ENCODE assay signal across 11 cellular contexts in genomic region chr16:70696952-70697600, GRCh38. TPM values are rescaled to one million over a fixed set of nuclear protein-coding genes. Genes with fewer than 3 reads are reported as not detected.
DNase-seq lines count a peak whose midpoint lies in the region; ATAC-seq and TF ChIP-seq lines count a peak whose summit lies in the region.
"Had no signal": no experiment of that assay in that cellular context is flagged by ENCODE, and none has a peak within 500 bp of the region (broad histone marks: within the 10 kb centered on the region; RNA-seq: fewer than 3 reads in every experiment).

No MANE protein-coding gene starts in this region.

- DNase-seq in H4 (ENCODE audit: low spot score) (peak; percentile 65), RWPE1 (ENCODE audit: low spot score) (no peak), esophagus squamous epithelium (lab: John Stamatoyannopoulos, UW) (no peak), NOMO-1 (lab: John Stamatoyannopoulos, UW; ENCODE audit: unreplicated experiment in 2 of 2) (no peak), right lobe of liver (no peak)
- no peak for DNase-seq in activated CD4-positive, CD25-positive, alpha-beta regulatory T cell treated with anti-CD3 and anti-CD28 coated beads, Interleukin-2, amount 50 U/mL, for 72 hours
- DNase-seq: activated CD8-positive, alpha-beta memory T cell treated with anti-CD3 and anti-CD28 coated beads, Interleukin-2, amount 50 U/mL, for 4 hours; NCI-H774; stimulated activated CD4-positive, alpha-beta T cell treated with anti-CD3 and anti-CD28 coated beads, Interleukin-4, amount 100 ng/mL, for 24 hours had no signal

- H3K27me3 ChIP-seq in esophagus squamous epithelium (no peaks in the 10 kb centered on the region), skeletal muscle tissue (ENCODE audit: control insufficient read depth in 3 of 3, insufficient read depth in 3 of 3, low read length in 3 of 3) (no peaks in the 10 kb centered on the region), right lobe of liver (no peaks in the 10 kb centered on the region)

- H3K27ac ChIP-seq in RWPE1, result peak overlapping the region; percentile 100
- H3K27ac ChIP-seq in esophagus squamous epithelium, result peak overlapping the region; percentile 85 to 95 (median 87)
- H3K27ac ChIP-seq in skeletal muscle tissue (ENCODE audit: low read depth, low read length), result peak overlapping the region; percentile 96
- no peak overlapping the region for H3K27ac ChIP-seq in right lobe of liver

- peak overlapping the region in 2 of 3 donors; percentile 53 to 60 for H3K9ac ChIP-seq in skeletal muscle tissue (ENCODE audit: low read depth in 1 of 3, low read length in 3 of 3)

- WGBS in esophagus squamous epithelium, 2 donors, result 16 to 31% methylated on average over 4 to 13 of the region's 19 CpGs
- 60% methylated on average over 1 of the region's 19 CpGs for WGBS in right lobe of liver (ENCODE audit: insufficient coverage, low coverage, low lambda C conversion rate, missing lambda C conversion rate)

- peaks cover 91 to 100% (median 98%) of the 10 kb centered on the region in 3 donors for H3K4me1 ChIP-seq in esophagus squamous epithelium
- peaks cover 92 to 100% (median 98%) of the 10 kb centered on the region in 3 donors for H3K4me1 ChIP-seq in skeletal muscle tissue (ENCODE audit: control insufficient read depth in 3 of 3, insufficient read depth in 3 of 3, low read length in 3 of 3)
- H3K4me1 ChIP-seq in right lobe of liver, result peaks cover 0 to 15% (median 5%) of the 10 kb centered on the region in 4 donors

- H3K9me3 ChIP-seq in esophagus squamous epithelium, result no peaks in the 10 kb centered on the region
- no peaks in the 10 kb centered on the region for H3K9me3 ChIP-seq in skeletal muscle tissue (ENCODE audit: control insufficient read depth in 3 of 3, low read length in 3 of 3)
- no peaks in the 10 kb centered on the region for H3K9me3 ChIP-seq in right lobe of liver

- peak in 1 of 4 donors; percentile 7 for TF ChIP-seq POLR2A in esophagus squamous epithelium (IDR thresholded peaks at IDR 0.05)
- no peak for TF ChIP-seq POLR2A in right lobe of liver (IDR thresholded peaks at IDR 0.05)

- H3K4me3 ChIP-seq in esophagus squamous epithelium (no peak overlapping the region), skeletal muscle tissue (ENCODE audit: low read length in 3 of 3) (no peak overlapping the region), right lobe of liver (no peak overlapping the region)

- H3K36me3 ChIP-seq in esophagus squamous epithelium (peaks cover 0 to 6% (median 0%) of the 10 kb centered on the region in 3 donors), skeletal muscle tissue (ENCODE audit: control insufficient read depth in 3 of 3, insufficient read depth in 3 of 3, low read length in 3 of 3) (no peaks in the 10 kb centered on the region), right lobe of liver (no peaks in the 10 kb centered on the region)

- ATAC-seq in GM21825 (IDR thresholded peaks at IDR 0.05; ENCODE audit: unreplicated experiment), result no peak
- no peak for ATAC-seq in right lobe of liver

- TF ChIP-seq CTCF in RWPE1 (conservative IDR thresholded peaks at IDR 0.05; ENCODE audit: low read depth) (no peak), esophagus squamous epithelium (IDR thresholded peaks at IDR 0.05) (no peak), right lobe of liver (IDR thresholded peaks at IDR 0.05) (no peak)

- POLR2A ChIA-PET in RWPE1 (lab: Yijun Ruan, JAX; ENCODE audit: low non-redundant PET), result no interaction called here

- CTCF ChIA-PET in RWPE1 (lab: Yijun Ruan, JAX), result no interaction called here

- intact Hi-C loops in esophagus squamous epithelium (cut with DNase I), result no loop called here
- intact Hi-C loops in right lobe of liver (cut with DNase I), result no loop called here

RNA-seq across cellular contexts. Expression of gene MTSS2, which starts 11.2 kb away (rescaled TPM):
- total RNA-seq in H4 (2014; rRNA removed; shearing (Covaris generic)), result 8.6 and 13.9 TPM in 2 replicates
- total RNA-seq in esophagus squamous epithelium (10 to 100 TPM; 15.5 to 39.7 (median 27.5) TPM), skeletal muscle tissue (18.8 TPM), right lobe of liver (100 to 1,000 TPM in 2 of 6 experiments, 10 to 100 TPM in 4; 28.5 to 117 (median 80.2) TPM)

RNA-seq across cellular contexts. Expression of gene IL34, which starts 50.7 kb away (rescaled TPM):
- total RNA-seq in H4 (2014; rRNA removed; shearing (Covaris generic)), result not detected in 2 replicates
- 10 to 100 TPM in 2 of 4 donors, 1 to 10 TPM in 2; 3.2 to 26.6 (median 9.1) TPM for total RNA-seq in esophagus squamous epithelium
- 6.8 TPM for total RNA-seq in skeletal muscle tissue
- total RNA-seq in right lobe of liver, result 1 to 10 TPM in 1 of 6 experiments, under 1 TPM in 5; 0.27 to 1.1 (median 0.49) TPM

Comparison
In these comparisons a context has a peak if more than half of its experiments do, and no peak if none do; other contexts are left out.
1. H3K27ac ChIP-seq: peak in RWPE1 (single experiment), esophagus squamous epithelium (4 of 4) and skeletal muscle tissue (single experiment); none in right lobe of liver (0 of 3).